ENCODE assay signal across 7 cellular contexts in genomic region chr10:68333905-68334431, GRCh38. TPM values are rescaled to one million over a fixed set of nuclear protein-coding genes. Genes with fewer than 3 reads are reported as not detected.
DNase-seq lines count a peak whose midpoint lies in the region; ATAC-seq lines count a peak whose summit lies in the region.

No MANE protein-coding gene starts in this region.

- H3K4me1 ChIP-seq in right cardiac atrium (ENCODE audit: control insufficient read depth, insufficient read depth, low read length): peaks cover 4% of the 10 kb centered on the region

- WGBS in right cardiac atrium: 4% methylated on average over 3 of the region's 3 CpGs

- H3K9me3 Mint-ChIP-seq in stimulated activated effector memory CD8-positive, alpha-beta T cell treated with anti-CD3 and anti-CD28 coated beads, Interleukin-12 subunit alpha, Interleukin-12 subunit beta, amount 100 ng/mL, for 72 hours: no peaks in the 10 kb centered on the region

- no peaks in the 10 kb centered on the region for H3K9me3 ChIP-seq in T-helper 17 cell (ENCODE audit: control insufficient read depth, low read length, poor library complexity, severe bottlenecking)
- no peaks in the 10 kb centered on the region for H3K9me3 ChIP-seq in right cardiac atrium (ENCODE audit: control insufficient read depth, low read length)

- H3K4me3 ChIP-seq in H7 (ENCODE audit: insufficient read depth, low read depth, low read length) (peak overlapping the region; percentile 95), right cardiac atrium (ENCODE audit: low read length) (peak overlapping the region; percentile 95)

- peak overlapping the region; percentile 99 for H3K4me3 Mint-ChIP-seq in T-helper 17 cell
- H3K4me3 Mint-ChIP-seq in stimulated activated effector memory CD8-positive, alpha-beta T cell treated with anti-CD3 and anti-CD28 coated beads, Interleukin-12 subunit alpha, Interleukin-12 subunit beta, amount 100 ng/mL, for 72 hours: peak overlapping the region; percentile 97

- DNase-seq in H7 (no peak), T-helper 17 cell (no peak), right cardiac atrium (no peak), NCI-H2227 (lab: John Stamatoyannopoulos, UW; ENCODE audit: unreplicated experiment) (no peak)
- DNase-seq in stimulated activated effector memory CD8-positive, alpha-beta T cell treated with anti-CD3 and anti-CD28 coated beads, Interleukin-12 subunit alpha, Interleukin-12 subunit beta, amount 100 ng/mL, for 72 hours (ENCODE audit: low spot score in 2 of 2): no peak

- H3K36me3 Mint-ChIP-seq in T-helper 17 cell (ENCODE audit: low read depth): peaks cover 7% of the 10 kb centered on the region
- peaks cover 82% of the 10 kb centered on the region for H3K36me3 Mint-ChIP-seq in stimulated activated effector memory CD8-positive, alpha-beta T cell treated with anti-CD3 and anti-CD28 coated beads, Interleukin-12 subunit alpha, Interleukin-12 subunit beta, amount 100 ng/mL, for 72 hours

- H3K27me3 Mint-ChIP-seq in T-helper 17 cell: no peaks in the 10 kb centered on the region

- peak overlapping the region; percentile 94 for H3K27ac Mint-ChIP-seq in T-helper 17 cell
- H3K27ac Mint-ChIP-seq in stimulated activated effector memory CD8-positive, alpha-beta T cell treated with anti-CD3 and anti-CD28 coated beads, Interleukin-12 subunit alpha, Interleukin-12 subunit beta, amount 100 ng/mL, for 72 hours: peak overlapping the region; percentile 100

- H3K36me3 ChIP-seq in H7 (replicated peaks; ENCODE audit: control insufficient read depth, insufficient read depth, low read length): peaks cover 3% of the 10 kb centered on the region

- H3K27me3 ChIP-seq in H7 (ENCODE audit: control insufficient read depth, insufficient read depth, low read length) (no peaks in the 10 kb centered on the region), right cardiac atrium (ENCODE audit: control insufficient read depth, insufficient read depth) (no peaks in the 10 kb centered on the region)

- intact Hi-C loops in right cardiac atrium (cut with DNase I): no loop called here

- H3K27ac ChIP-seq in right cardiac atrium (ENCODE audit: low read length): no peak overlapping the region

- ATAC-seq in T-helper 17 cell (no peak), right cardiac atrium (no peak), GM21528 (IDR thresholded peaks at IDR 0.05; ENCODE audit: low FRiP score, unreplicated experiment) (no peak), GM21723 (IDR thresholded peaks at IDR 0.05; ENCODE audit: unreplicated experiment) (no peak)
- ATAC-seq in stimulated activated effector memory CD8-positive, alpha-beta T cell treated with anti-CD3 and anti-CD28 coated beads, Interleukin-12 subunit alpha, Interleukin-12 subunit beta, amount 100 ng/mL, for 72 hours: no peak

- H3K4me1 Mint-ChIP-seq in T-helper 17 cell: peaks cover 54% of the 10 kb centered on the region
- peaks cover 72% of the 10 kb centered on the region for H3K4me1 Mint-ChIP-seq in stimulated activated effector memory CD8-positive, alpha-beta T cell treated with anti-CD3 and anti-CD28 coated beads, Interleukin-12 subunit alpha, Interleukin-12 subunit beta, amount 100 ng/mL, for 72 hours

RNA-seq across cellular contexts. Expression of gene PBLD, which starts 1.2 kb away (rescaled TPM):
- total RNA-seq in H7 (2014; rRNA removed; shearing (Covaris generic)): 1.4 and 3.4 TPM in 2 replicates
- total RNA-seq in T-helper 17 cell (1 to 10 TPM; 1.9 TPM), right cardiac atrium (1 to 10 TPM; 2.9 to 5.5 (median 4.0) TPM)
- 2.4 TPM for polyA plus RNA-seq in right cardiac atrium

RNA-seq across cellular contexts. Expression of gene HNRNPH3, which starts 2.1 kb away (rescaled TPM):
- total RNA-seq in H7 (2014; rRNA removed; shearing (Covaris generic)): 12.5 and 21.9 TPM in 2 replicates
- total RNA-seq in T-helper 17 cell (100 to 1,000 TPM; 165 to 180 TPM), right cardiac atrium (100 to 1,000 TPM in 2 of 4 donors, 10 to 100 TPM in 2; 81.1 to 134 (median 94.1) TPM)
- polyA plus RNA-seq in right cardiac atrium: 100 TPM
